In the genomic region with DNA sequence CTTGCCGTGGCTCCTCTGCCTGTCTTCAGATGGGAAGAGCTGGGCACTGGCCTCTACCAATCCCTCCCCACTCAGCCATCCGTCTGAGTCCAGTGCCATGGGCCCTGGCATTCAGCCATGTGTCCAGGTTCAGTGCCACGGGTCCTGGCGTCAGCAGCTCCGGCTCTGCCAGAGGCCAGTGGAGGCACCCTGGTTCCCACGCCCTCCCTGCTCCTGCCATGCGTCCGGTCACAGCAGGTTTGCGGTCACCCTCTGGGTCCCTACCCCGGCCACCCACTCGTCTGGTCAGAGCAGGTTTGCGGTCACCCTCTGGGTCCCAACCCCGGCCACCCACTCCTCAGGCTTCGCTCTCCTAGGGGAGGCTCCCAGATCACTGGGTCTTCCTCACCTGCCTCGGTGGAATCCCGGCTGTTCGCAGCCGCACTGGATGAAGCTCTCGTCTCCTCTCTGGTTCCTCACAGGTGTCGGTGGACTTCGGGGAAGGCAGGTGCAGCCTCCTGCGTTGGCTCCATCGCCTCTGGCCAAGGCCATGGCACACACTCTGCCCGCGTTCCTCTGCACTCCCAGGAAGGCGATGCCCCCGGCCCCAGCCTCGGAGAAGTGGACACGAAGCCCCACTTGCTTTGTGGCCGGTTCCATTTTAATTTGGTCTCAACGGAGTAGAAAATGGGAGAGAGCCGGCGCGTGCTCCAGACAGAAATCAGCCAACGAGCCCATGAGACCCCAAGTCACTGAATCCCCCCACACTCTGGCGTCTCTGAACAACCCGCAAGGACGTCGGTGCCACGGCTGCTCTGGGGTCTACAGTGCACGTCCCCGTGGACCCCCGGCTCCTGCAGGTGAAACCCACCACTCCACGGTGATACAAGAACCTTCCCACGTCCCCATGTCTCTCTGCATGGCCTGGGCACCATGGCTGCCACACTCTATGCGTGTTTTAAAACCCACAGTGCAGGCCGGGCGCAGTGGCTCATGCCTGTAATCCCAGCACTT, we compare ENCODE assay signal across 19 cellular contexts.
"Had no signal": no experiment of that assay in that cellular context is flagged by ENCODE, and none has a peak within 500 bp of the region (broad histone marks: within the 10 kb centered on the region; RNA-seq: fewer than 3 reads in every experiment).

No MANE protein-coding gene starts in this region.

- H3K27me3 Mint-ChIP-seq: activated CD4-positive, alpha-beta memory T cell treated with anti-CD3 and anti-CD28 coated beads, Interleukin-2, amount 10 ng/mL, durations not matched to agents 7 days and 5 days; activated naive CD8-positive, alpha-beta T cell treated with anti-CD3 and anti-CD28 coated beads for 36 hours; brain had no signal

- ATAC-seq: activated CD4-positive, CD25-positive, alpha-beta regulatory T cell treated with anti-CD3 and anti-CD28 coated beads, Interleukin-2, amount 50 U/mL, for 24 hours; activated T-cell treated with anti-CD3 and anti-CD28 coated beads, Interleukin-2, amount 50 U/mL, for 4 hours; left cardiac atrium; lower lobe of right lung; stimulated activated naive CD8-positive, alpha-beta T cell treated with anti-CD3 and anti-CD28 coated beads, Interleukin-15, Interleukin-2, amounts not matched to agents 100 U/mL and 50 U/mL, for 24 hours had no signal

- H3K4me1 ChIP-seq: parathyroid adenoma had no signal

- H3K36me3 ChIP-seq: lower lobe of right lung had no signal

- H3K27ac Mint-ChIP-seq: activated CD4-positive, alpha-beta memory T cell treated with anti-CD3 and anti-CD28 coated beads, Interleukin-2, amount 10 ng/mL, durations not matched to agents 7 days and 5 days; mesothelial cell of epicardium had no signal

- DNase-seq: activated CD4-positive, alpha-beta memory T cell treated with anti-CD3 and anti-CD28 coated beads, Interleukin-2, amount 10 ng/mL, durations not matched to agents 7 days and 5 days; activated effector memory CD4-positive, alpha-beta T cell treated with anti-CD3 and anti-CD28 coated beads, Interleukin-2, amount 50 U/mL, for 16 hours; activated naive CD8-positive, alpha-beta T cell treated with anti-CD3 and anti-CD28 coated beads for 36 hours; activated T-cell treated with anti-CD3 and anti-CD28 coated beads, Interleukin-2, amount 50 U/mL, for 4 hours; central memory CD4-positive, alpha-beta T cell; effector memory CD4-positive, alpha-beta T cell; foreskin fibroblast; immature natural killer cell; left cardiac atrium; lower lobe of right lung; stimulated activated CD4-positive, alpha-beta T cell treated with anti-CD3 and anti-CD28 coated beads, Interleukin-2, amount 100 ng/mL, for 48 hours; stimulated activated naive CD8-positive, alpha-beta T cell treated with anti-CD3 and anti-CD28 coated beads, Interleukin-15, Interleukin-2, amounts not matched to agents 100 U/mL and 50 U/mL, for 24 hours; SW 1271; T1000; trophoblast cell had no signal

- H3K9me3 ChIP-seq: lower lobe of right lung had no signal

- H3K4me3 ChIP-seq: lower lobe of right lung had no signal

- H3K36me3 Mint-ChIP-seq: brain, immature natural killer cell, mesothelial cell of epicardium had no signal

- H3K4me3 Mint-ChIP-seq: activated CD4-positive, alpha-beta memory T cell treated with anti-CD3 and anti-CD28 coated beads, Interleukin-2, amount 10 ng/mL, durations not matched to agents 7 days and 5 days; activated naive CD8-positive, alpha-beta T cell treated with anti-CD3 and anti-CD28 coated beads for 36 hours; activated T-cell treated with anti-CD3 and anti-CD28 coated beads, Interleukin-2, amount 50 U/mL, for 4 hours; immature natural killer cell; mesothelial cell of epicardium had no signal

- H3K9me3 Mint-ChIP-seq: activated CD4-positive, alpha-beta memory T cell treated with anti-CD3 and anti-CD28 coated beads, Interleukin-2, amount 10 ng/mL, durations not matched to agents 7 days and 5 days; activated T-cell treated with anti-CD3 and anti-CD28 coated beads, Interleukin-2, amount 50 U/mL, for 4 hours; immature natural killer cell; mesothelial cell of epicardium had no signal

- H3K27ac ChIP-seq: lower lobe of right lung, parathyroid adenoma had no signal
